ENCODE assay signal across 11 cellular contexts in genomic region chr9:35730486-35730854, GRCh38. TPM values are rescaled to one million over a fixed set of nuclear protein-coding genes. Genes with fewer than 3 reads are reported as not detected.
A peak's percentile ranks its signal among the peaks of the same experiment; 100 is the strongest.
DNase-seq lines count a peak whose midpoint lies in the region; ATAC-seq, FAIRE-seq and TF ChIP-seq lines count a peak whose summit lies in the region.
"Had no signal": no experiment of that assay in that cellular context is flagged by ENCODE, and none has a peak within 500 bp of the region (broad histone marks: within the 10 kb centered on the region; RNA-seq: fewer than 3 reads in every experiment).

No MANE protein-coding gene starts in this region.

- H3K4me3 ChIP-seq in SK-N-SH (ENCODE audit: low read depth in 2 of 2, low read length in 1 of 2) (peak overlapping the region; percentile 89 to 96), kidney (ENCODE audit: low read length in 2 of 2) (peak overlapping the region; percentile 88 to 97), suprapubic skin (peak overlapping the region; percentile 65)

- ATAC-seq in SK-N-SH treated with all-trans-retinoic acid at 6 μM for 48 hours, result no peak

- H3K4me1 Mint-ChIP-seq in activated naive CD8-positive, alpha-beta T cell treated with anti-CD3 and anti-CD28 coated beads for 36 hours, result peaks cover 24% of the 10 kb centered on the region

- peaks cover 57% of the 10 kb centered on the region for H3F3A ChIP-seq in SK-N-SH (replicated peaks; ENCODE audit: insufficient read depth)

- H2AFZ ChIP-seq in SK-N-SH (ENCODE audit: low read depth), result no peak overlapping the region

- peaks cover 90% of the 10 kb centered on the region for H3K79me2 ChIP-seq in SK-N-SH (ENCODE audit: insufficient read depth)

- TF ChIP-seq RAD21 in SK-N-SH (IDR thresholded peaks at IDR 0.05; ENCODE audit: low read length), result no peak

- H3K27me3 ChIP-seq in SK-N-SH (ENCODE audit: insufficient read depth) (no peaks in the 10 kb centered on the region), suprapubic skin (no peaks in the 10 kb centered on the region)

- H3K4me3 Mint-ChIP-seq in activated naive CD8-positive, alpha-beta T cell treated with anti-CD3 and anti-CD28 coated beads for 36 hours, result no peak overlapping the region
- H3K4me3 Mint-ChIP-seq: brain had no signal

- CTCF ChIA-PET in SK-N-SH (lab: Yijun Ruan, JAX), result interaction anchor here (0.6 to 9.7 kb wide), 12 partner anchors 16 to 192 kb away, joined by 3 to 103 read pairs (median 5); partner anchors contain the start of genes ARHGEF39, CCDC107, RMRP and TESK1

- H3K9me2 ChIP-seq in SK-N-SH, result no peaks in the 10 kb centered on the region

- FAIRE-seq in kidney (lab: Jason Lieb, UNC), result no peak

- H3K9me3 ChIP-seq in SK-N-SH (no peaks in the 10 kb centered on the region), kidney (ENCODE audit: control insufficient read depth in 1 of 2, low read length in 2 of 2) (no peaks in the 10 kb centered on the region), suprapubic skin (no peaks in the 10 kb centered on the region)

- peak overlapping the region; percentile 88 to 94 for H3K27ac ChIP-seq in SK-N-SH (ENCODE audit: low read depth in 2 of 2, low read length in 1 of 2)
- peak overlapping the region; percentile 97 to 98 for H3K27ac ChIP-seq in kidney (ENCODE audit: low read depth in 2 of 2, low read length in 2 of 2)
- H3K27ac ChIP-seq in suprapubic skin, result peak overlapping the region; percentile 96

- H3K27ac Mint-ChIP-seq in activated naive CD8-positive, alpha-beta T cell treated with anti-CD3 and anti-CD28 coated beads for 36 hours, result peak overlapping the region; percentile 7

- intact Hi-C loops in kidney (cut with DNase I), result no loop called here

- H3K4me2 ChIP-seq in SK-N-SH, result peak overlapping the region; percentile 91

- H3K36me3 ChIP-seq in SK-N-SH (replicated peaks in 1 of 2; ENCODE audit: control insufficient read depth in 1 of 2, insufficient read depth in 2 of 2, low read length in 1 of 2), result peaks cover 15 to 30% of the 10 kb centered on the region in 2 experiments
- H3K36me3 ChIP-seq in kidney (ENCODE audit: control insufficient read depth in 1 of 2, insufficient read depth in 2 of 2, low read length in 2 of 2), result peaks cover 4 to 12% of the 10 kb centered on the region in 2 donors
- peaks cover 13% of the 10 kb centered on the region for H3K36me3 ChIP-seq in suprapubic skin

- H3K4me1 ChIP-seq in SK-N-SH (ENCODE audit: control insufficient read depth in 1 of 2, insufficient read depth in 2 of 2, low read depth in 1 of 2, low read length in 1 of 2) (peaks cover 38 to 43% of the 10 kb centered on the region in 2 experiments), kidney (ENCODE audit: control insufficient read depth in 1 of 2, insufficient read depth in 1 of 2, low read depth in 1 of 2, low read length in 2 of 2) (peaks cover 56 to 61% of the 10 kb centered on the region in 2 donors), suprapubic skin (peaks cover 59% of the 10 kb centered on the region)

- TF ChIP-seq POLR2A in suprapubic skin (IDR thresholded peaks at IDR 0.05), result no peak

- 93% methylated on average over 2 of the region's 2 CpGs for WGBS in SK-N-SH (ENCODE audit: low lambda C conversion rate)
- WGBS in suprapubic skin, result 81% methylated on average over 2 of the region's 2 CpGs

- peaks cover 18% of the 10 kb centered on the region for H4K20me1 ChIP-seq in SK-N-SH (ENCODE audit: insufficient read depth)

- TF ChIP-seq CTCF in SK-N-SH (IDR thresholded peaks at IDR 0.05) (no peak), kidney (IDR thresholded peaks at IDR 0.05; ENCODE audit: borderline replicate concordance, extremely low read depth, insufficient read depth) (no peak), suprapubic skin (IDR thresholded peaks at IDR 0.05) (no peak), GM20000 (IDR thresholded peaks at IDR 0.05; ENCODE audit: extremely low read depth, missing control alignments) (no peak)

- DNase-seq in SK-N-SH (no peak), kidney (no peak), suprapubic skin (ENCODE audit: low spot score in 2 of 2) (no peak), GM20000 (ENCODE audit: low spot score) (no peak), kidney glomerular epithelial cell (lab: John Stamatoyannopoulos, UW) (no peak), DMS114 treated with DMSO at 0.1 percent for 48 hours (lab: John Stamatoyannopoulos, UW; ENCODE audit: unreplicated experiment) (no peak)
- DNase-seq in activated naive CD8-positive, alpha-beta T cell treated with anti-CD3 and anti-CD28 coated beads for 36 hours, result no peak
- DNase-seq: SIG-M5 had no signal

- no peaks in the 10 kb centered on the region for H3K9me3 Mint-ChIP-seq in activated naive CD8-positive, alpha-beta T cell treated with anti-CD3 and anti-CD28 coated beads for 36 hours
- H3K9me3 Mint-ChIP-seq: brain had no signal

- no peaks in the 10 kb centered on the region for H3K27me3 Mint-ChIP-seq in activated naive CD8-positive, alpha-beta T cell treated with anti-CD3 and anti-CD28 coated beads for 36 hours

- H3K9ac ChIP-seq in SK-N-SH (peak overlapping the region; percentile 94), kidney (ENCODE audit: low read length in 2 of 2) (peak overlapping the region; percentile 96 to 97)

- H3K36me3 Mint-ChIP-seq in activated naive CD8-positive, alpha-beta T cell treated with anti-CD3 and anti-CD28 coated beads for 36 hours, result peaks cover 8% of the 10 kb centered on the region

- POLR2A ChIA-PET in SK-N-SH (lab: Yijun Ruan, JAX), result interaction anchor here (1.6 to 3.1 kb wide), 2 partner anchors 18 to 55 kb away, joined by 6 to 28 read pairs; partner anchors contain the start of genes GBA2 and RGP1

- no peak for TF ChIP-seq EP300 in SK-N-SH (IDR thresholded peaks at IDR 0.05; ENCODE audit: borderline replicate concordance in 1 of 2, low read depth in 1 of 2, low read length in 1 of 2)
- no peak for TF ChIP-seq EP300 in suprapubic skin (IDR thresholded peaks at IDR 0.05)

TF ChIP-seq in SK-N-SH, 30 proteins besides CTCF, POLR2A, EP300 and RAD21:
- TF ChIP-seq EZH2phosphoT487 (IDR thresholded peaks at IDR 0.05; ENCODE audit: borderline replicate concordance, low read depth) (no peak), SIN3A (IDR thresholded peaks at IDR 0.05; ENCODE audit: borderline replicate concordance, low read depth, low read length) (no peak), USF1 (IDR thresholded peaks at IDR 0.05; ENCODE audit: borderline replicate concordance, low read depth) (no peak)

TF ChIP-seq in SK-N-SH treated with all-trans-retinoic acid at 6 μM for 48 hours, 23 proteins besides CTCF, POLR2A, EP300 and RAD21 (continues in another document):
- TF ChIP-seq ZNF8 (CRISPR knock-in tag; IDR thresholded peaks at IDR 0.05), result no peak
- no peak for TF ChIP-seq TCF4 (CRISPR knock-in tag; IDR thresholded peaks at IDR 0.05; ENCODE audit: borderline replicate concordance)
- TF ChIP-seq ZNF565 (CRISPR knock-in tag; conservative IDR thresholded peaks at IDR 0.05; ENCODE audit: low read depth), result no peak
- TF ChIP-seq GLIS3 (CRISPR knock-in tag; IDR thresholded peaks at IDR 0.05), result no peak
- no peak for TF ChIP-seq ESRRG (CRISPR knock-in tag; IDR thresholded peaks at IDR 0.05)

RNA-seq across cellular contexts. Expression of gene TLN1, which starts 1.5 kb away (rescaled TPM):
- 91.8 and 115 TPM in 2 replicates for polyA plus RNA-seq in SK-N-SH (2012; rRNA removed)
- 32.7 and 72.5 TPM in 2 replicates for polyA plus RNA-seq in SK-N-SH (2012; cell fraction: cytosol; rRNA removed)
- 183 and 220 TPM in 2 replicates for polyA plus RNA-seq in SK-N-SH (2012; cell fraction: nucleus; rRNA removed)
- 100 to 1,000 TPM; 158 to 169 TPM for total RNA-seq in activated naive CD8-positive, alpha-beta T cell treated with anti-CD3 and anti-CD28 coated beads for 36 hours
- total RNA-seq in kidney, result 376 TPM
- 71.7 TPM for polyA plus RNA-seq in kidney (ENCODE audit: insufficient read depth, low read depth, low replicate concordance)
- 100 to 1,000 TPM; 126 to 179 (median 152) TPM for total RNA-seq in suprapubic skin

RNA-seq across cellular contexts. Expression of gene CREB3, which starts 2.0 kb away (rescaled TPM):
- polyA plus RNA-seq in SK-N-SH (2012; rRNA removed) (33.9 and 38.6 TPM in 2 replicates), kidney (ENCODE audit: insufficient read depth, low read depth, low replicate concordance) (52.0 TPM)
- 36.2 and 36.8 TPM in 2 replicates for polyA plus RNA-seq in SK-N-SH (2012; cell fraction: cytosol; rRNA removed)
- 29.2 and 35.8 TPM in 2 replicates for polyA plus RNA-seq in SK-N-SH (2012; cell fraction: nucleus; rRNA removed)
- total RNA-seq in activated naive CD8-positive, alpha-beta T cell treated with anti-CD3 and anti-CD28 coated beads for 36 hours, result 10 to 100 TPM; 23.7 to 24.5 TPM
- total RNA-seq in kidney (40.5 TPM), suprapubic skin (10 to 100 TPM; 18.8 to 24.1 (median 23.1) TPM)

RNA-seq across cellular contexts. Expression of gene GBA2, which starts 18.6 kb away (rescaled TPM):
- polyA plus RNA-seq in SK-N-SH (2012; rRNA removed) (71.5 and 98.2 TPM in 2 replicates), kidney (ENCODE audit: insufficient read depth, low read depth, low replicate concordance) (83.2 TPM)
- polyA plus RNA-seq in SK-N-SH (2012; cell fraction: cytosol; rRNA removed), result 28.7 and 35.7 TPM in 2 replicates
- 425 and 473 TPM in 2 replicates for polyA plus RNA-seq in SK-N-SH (2012; cell fraction: nucleus; rRNA removed)
- 10 to 100 TPM; 22.6 to 24.2 TPM for total RNA-seq in activated naive CD8-positive, alpha-beta T cell treated with anti-CD3 and anti-CD28 coated beads for 36 hours
- total RNA-seq in kidney (93.2 TPM), suprapubic skin (100 to 1,000 TPM in 1 of 4 donors, 10 to 100 TPM in 3; 46.6 to 123 (median 73.5) TPM)

RNA-seq across cellular contexts. Expression of gene RGP1, which starts 18.6 kb away (rescaled TPM):
- polyA plus RNA-seq in SK-N-SH (2012; rRNA removed), result 16.1 and 18.6 TPM in 2 replicates
- 13.5 and 16.3 TPM in 2 replicates for polyA plus RNA-seq in SK-N-SH (2012; cell fraction: cytosol; rRNA removed)
- polyA plus RNA-seq in SK-N-SH (2012; cell fraction: nucleus; rRNA removed), result 28.4 and 28.9 TPM in 2 replicates
- 10 to 100 TPM; 12.7 to 13.4 TPM for total RNA-seq in activated naive CD8-positive, alpha-beta T cell treated with anti-CD3 and anti-CD28 coated beads for 36 hours
- 39.2 TPM for total RNA-seq in kidney
- 11.0 TPM for polyA plus RNA-seq in kidney (ENCODE audit: insufficient read depth, low read depth, low replicate concordance)
- total RNA-seq in suprapubic skin, result 10 to 100 TPM; 20.2 to 34.7 (median 27.7) TPM

RNA-seq across cellular contexts. Expression of gene MSMP, which starts 23.6 kb away (rescaled TPM):
- polyA plus RNA-seq in SK-N-SH (2012; rRNA removed) (1.2 TPM in 2 replicates), kidney (ENCODE audit: insufficient read depth, low read depth, low replicate concordance) (not detected)
- 0.52 and 0.55 TPM in 2 replicates for polyA plus RNA-seq in SK-N-SH (2012; cell fraction: cytosol; rRNA removed)
- polyA plus RNA-seq in SK-N-SH (2012; cell fraction: nucleus; rRNA removed), result 1.0 and 1.9 TPM in 2 replicates
- total RNA-seq in activated naive CD8-positive, alpha-beta T cell treated with anti-CD3 and anti-CD28 coated beads for 36 hours, result under 1 TPM in 1 of 2 experiments, not detected in 1; 0.94 TPM
- total RNA-seq in kidney (0.47 TPM), suprapubic skin (not detected)
- total RNA-seq: omental fat pad had no signal
